ENCODE assay signal across 8 cellular contexts in the genomic region with DNA sequence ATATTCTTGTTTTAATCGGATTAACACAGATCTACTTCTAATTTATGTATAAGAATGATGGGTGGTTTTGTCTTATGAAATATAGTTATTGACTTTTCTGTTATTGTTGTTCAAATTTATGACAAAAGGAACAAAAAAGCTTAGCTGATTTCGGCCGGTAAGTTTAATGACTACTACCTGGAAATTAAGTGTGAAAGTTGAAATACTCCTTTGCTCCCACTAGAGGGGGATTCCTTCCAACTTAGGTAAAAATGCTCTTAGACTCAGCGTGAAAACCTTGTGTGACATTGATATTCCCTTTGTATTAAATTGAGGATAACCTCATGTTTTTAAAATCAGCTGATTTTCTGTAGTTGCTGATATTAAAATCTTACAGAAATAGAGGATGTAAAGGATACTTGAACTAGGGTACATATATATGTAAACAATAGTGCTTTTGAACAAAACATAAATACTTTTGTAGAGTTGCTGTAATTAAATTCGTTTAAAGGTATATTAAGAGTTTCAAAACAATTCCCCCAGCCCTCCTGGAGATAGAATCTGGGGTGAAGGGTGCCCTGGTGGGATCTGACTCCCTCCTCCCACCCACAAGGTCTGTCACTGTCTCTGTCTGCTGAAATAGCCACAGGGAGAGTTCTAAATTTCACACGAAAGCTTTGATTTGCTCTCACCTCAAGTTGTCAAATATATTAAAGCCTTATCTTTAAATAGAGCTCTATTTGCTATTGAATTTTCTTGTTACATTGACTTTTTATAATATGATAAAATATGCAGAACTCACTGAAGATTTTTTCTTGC.
DNase-seq lines count a peak whose midpoint lies in the region; ATAC-seq and FAIRE-seq lines count a peak whose summit lies in the region.

No MANE protein-coding gene starts in this region.

- peak overlapping the region; percentile 45 for H3K4me3 Mint-ChIP-seq in activated naive CD8-positive, alpha-beta T cell treated with anti-CD3 and anti-CD28 coated beads, Interleukin-2, amount 10 ng/mL, durations not matched to agents 7 days and 5 days
- H3K4me3 Mint-ChIP-seq in stimulated activated naive CD8-positive, alpha-beta T cell treated with anti-CD3 and anti-CD28 coated beads, Interleukin-15, amount 100 ng/mL, for 72 hours: peak overlapping the region; percentile 63 to 92

- ATAC-seq in activated naive CD8-positive, alpha-beta T cell treated with anti-CD3 and anti-CD28 coated beads, Interleukin-2, amount 10 ng/mL, durations not matched to agents 7 days and 5 days (ENCODE audit: low read depth): peak; percentile 68
- peak; percentile 57 for ATAC-seq in stimulated activated naive CD8-positive, alpha-beta T cell treated with anti-CD3 and anti-CD28 coated beads, Interleukin-15, amount 100 ng/mL, for 72 hours
- ATAC-seq in HG03039 (IDR thresholded peaks at IDR 0.05; ENCODE audit: unreplicated experiment): no peak

- H3K27ac Mint-ChIP-seq in activated naive CD8-positive, alpha-beta T cell treated with anti-CD3 and anti-CD28 coated beads, Interleukin-2, amount 10 ng/mL, durations not matched to agents 7 days and 5 days: no peak overlapping the region
- peak overlapping the region in 1 of 2 donors; percentile 83 for H3K27ac Mint-ChIP-seq in stimulated activated naive CD8-positive, alpha-beta T cell treated with anti-CD3 and anti-CD28 coated beads, Interleukin-15, amount 100 ng/mL, for 72 hours

- POLR2A ChIA-PET in activated naive CD8-positive, alpha-beta T cell treated with anti-CD3 and anti-CD28 coated beads, Interleukin-2, amount 10 ng/mL, durations not matched to agents 7 days and 5 days (lab: Charles Lee): interaction anchor here (2.5 kb wide), 1 partner anchor 14 kb away, joined by 10 read pairs; no protein-coding TSS in a partner anchor

- peaks cover 5% of the 10 kb centered on the region for H3K36me3 Mint-ChIP-seq in activated naive CD8-positive, alpha-beta T cell treated with anti-CD3 and anti-CD28 coated beads, Interleukin-2, amount 10 ng/mL, durations not matched to agents 7 days and 5 days

- peak; percentile 61 for FAIRE-seq in GM19239 (lab: Jason Lieb, UNC)

- no peak overlapping the region for H3K27ac ChIP-seq in iPS-18a (ENCODE audit: low read length)

- peak overlapping the region; percentile 9 for H3K9ac ChIP-seq in iPS-18a (ENCODE audit: low read length)

- H3K9me3 Mint-ChIP-seq in activated naive CD8-positive, alpha-beta T cell treated with anti-CD3 and anti-CD28 coated beads, Interleukin-2, amount 10 ng/mL, durations not matched to agents 7 days and 5 days: no peaks in the 10 kb centered on the region
- H3K9me3 Mint-ChIP-seq in stimulated activated naive CD8-positive, alpha-beta T cell treated with anti-CD3 and anti-CD28 coated beads, Interleukin-15, amount 100 ng/mL, for 72 hours: no peaks in the 10 kb centered on the region

- H3K4me3 ChIP-seq in iPS-18a (ENCODE audit: low read length): no peak overlapping the region

- no peaks in the 10 kb centered on the region for H3K36me3 ChIP-seq in iPS-18a (ENCODE audit: control insufficient read depth, low read depth, low read length)

- H3K27me3 ChIP-seq in iPS-18a (ENCODE audit: control insufficient read depth, insufficient read depth, low read length): no peaks in the 10 kb centered on the region

- DNase-seq in AML-193 (lab: John Stamatoyannopoulos, UW) (peak; percentile 42 to 65), GM19239 (ENCODE audit: insufficient read length, low spot score) (no peak), NCI-H2227 treated with DMSO at 0.1 percent for 48 hours (lab: John Stamatoyannopoulos, UW) (peak; percentile 15), GOT3 (lab: John Stamatoyannopoulos, UW) (no peak)
- no peak for DNase-seq in activated naive CD8-positive, alpha-beta T cell treated with anti-CD3 and anti-CD28 coated beads, Interleukin-2, amount 10 ng/mL, durations not matched to agents 7 days and 5 days
- DNase-seq in stimulated activated naive CD8-positive, alpha-beta T cell treated with anti-CD3 and anti-CD28 coated beads, Interleukin-15, amount 100 ng/mL, for 72 hours: no peak

- H3K4me1 Mint-ChIP-seq in activated naive CD8-positive, alpha-beta T cell treated with anti-CD3 and anti-CD28 coated beads, Interleukin-2, amount 10 ng/mL, durations not matched to agents 7 days and 5 days: peaks cover 12% of the 10 kb centered on the region
- peaks cover 30% of the 10 kb centered on the region for H3K4me1 Mint-ChIP-seq in stimulated activated naive CD8-positive, alpha-beta T cell treated with anti-CD3 and anti-CD28 coated beads, Interleukin-15, amount 100 ng/mL, for 72 hours

- H3K9me3 ChIP-seq in iPS-18a (ENCODE audit: control insufficient read depth, low read depth, low read length): no peaks in the 10 kb centered on the region

- no peaks in the 10 kb centered on the region for H3K27me3 Mint-ChIP-seq in activated naive CD8-positive, alpha-beta T cell treated with anti-CD3 and anti-CD28 coated beads, Interleukin-2, amount 10 ng/mL, durations not matched to agents 7 days and 5 days
- H3K27me3 Mint-ChIP-seq in stimulated activated naive CD8-positive, alpha-beta T cell treated with anti-CD3 and anti-CD28 coated beads, Interleukin-15, amount 100 ng/mL, for 72 hours: no peaks in the 10 kb centered on the region

- H3K4me1 ChIP-seq in iPS-18a (ENCODE audit: control insufficient read depth, low read depth, low read length): peaks cover 30% of the 10 kb centered on the region

Comparison
In these comparisons a context has a peak if more than half of its experiments do, and no peak if none do; other contexts are left out.
1. DNase-seq: peak in AML-193 (2 of 2) and NCI-H2227 treated with DMSO at 0.1 percent for 48 hours (single experiment); none in GM19239 (single experiment), activated naive CD8-positive, alpha-beta T cell treated with anti-CD3 and anti-CD28 coated beads, Interleukin-2, amount 10 ng/mL, durations not matched to agents 7 days and 5 days (single experiment), stimulated activated naive CD8-positive, alpha-beta T cell treated with anti-CD3 and anti-CD28 coated beads, Interleukin-15, amount 100 ng/mL, for 72 hours (0 of 2) and GOT3 (single experiment).